Comparison of ENCODE assay signal across 1 cellular context in the genomic region with DNA sequence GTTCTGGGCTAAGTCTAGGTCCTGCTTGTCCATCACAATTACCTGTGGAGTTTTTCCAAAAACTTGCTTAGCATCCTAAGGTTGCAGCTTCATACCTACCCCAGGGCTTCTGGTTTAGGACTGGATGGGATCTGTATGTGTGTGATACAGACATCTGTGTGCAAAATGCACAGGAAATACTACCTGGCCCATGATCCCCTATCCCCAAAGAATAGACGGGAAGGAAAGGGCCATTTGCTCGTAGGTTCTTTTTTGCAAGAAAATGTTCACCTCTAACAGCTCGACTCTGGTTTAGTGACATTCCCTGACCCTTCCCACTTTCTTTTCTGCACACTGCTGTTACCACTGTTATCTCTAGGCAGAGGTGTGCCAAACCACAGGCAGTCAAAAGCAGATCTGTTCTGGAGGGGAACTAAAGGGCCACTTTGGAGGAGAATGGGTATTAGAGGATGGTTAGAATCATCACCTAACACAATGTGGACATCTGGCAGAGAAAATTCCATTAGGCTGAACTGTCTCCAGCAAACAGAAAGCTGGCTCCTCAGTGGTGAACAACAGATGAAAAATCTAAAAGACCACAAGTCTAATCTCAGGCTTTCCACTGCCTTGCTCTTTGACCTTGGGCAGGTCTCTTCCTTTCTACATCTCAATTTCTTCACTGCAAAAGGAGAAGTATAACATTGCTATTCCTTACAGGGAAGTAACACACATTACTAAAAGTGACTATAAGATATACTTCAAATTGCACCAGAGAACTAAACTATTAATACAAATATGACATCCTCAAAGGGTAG.
TF ChIP-seq lines count a peak whose summit lies in the region.

No MANE protein-coding gene starts in this region.

TF ChIP-seq in SK-N-SH, 30 proteins besides CTCF, POLR2A, EP300 and RAD21 (continued from another document):
- TF ChIP-seq POLR2AphosphoS5 (IDR thresholded peaks at IDR 0.05; ENCODE audit: low read depth, low read length) (peak; percentile 90), GATA2 (CRISPR knock-in tag; IDR thresholded peaks at IDR 0.05) (0 out of 2 replicates have a peak, but pooled peaks have one; percentile 11), RFX5 (IDR thresholded peaks at IDR 0.05; ENCODE audit: low read length) (no peak)
- TF ChIP-seq, protein P1, sequence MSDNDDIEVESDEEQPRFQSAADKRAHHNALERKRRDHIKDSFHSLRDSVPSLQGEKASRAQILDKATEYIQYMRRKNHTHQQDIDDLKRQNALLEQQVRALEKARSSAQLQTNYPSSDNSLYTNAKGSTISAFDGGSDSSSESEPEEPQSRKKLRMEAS (IDR thresholded peaks at IDR 0.05; ENCODE audit: low read depth) = no peak; the same call in 1 of the 2 replicates
- TF ChIP-seq, protein P2, sequence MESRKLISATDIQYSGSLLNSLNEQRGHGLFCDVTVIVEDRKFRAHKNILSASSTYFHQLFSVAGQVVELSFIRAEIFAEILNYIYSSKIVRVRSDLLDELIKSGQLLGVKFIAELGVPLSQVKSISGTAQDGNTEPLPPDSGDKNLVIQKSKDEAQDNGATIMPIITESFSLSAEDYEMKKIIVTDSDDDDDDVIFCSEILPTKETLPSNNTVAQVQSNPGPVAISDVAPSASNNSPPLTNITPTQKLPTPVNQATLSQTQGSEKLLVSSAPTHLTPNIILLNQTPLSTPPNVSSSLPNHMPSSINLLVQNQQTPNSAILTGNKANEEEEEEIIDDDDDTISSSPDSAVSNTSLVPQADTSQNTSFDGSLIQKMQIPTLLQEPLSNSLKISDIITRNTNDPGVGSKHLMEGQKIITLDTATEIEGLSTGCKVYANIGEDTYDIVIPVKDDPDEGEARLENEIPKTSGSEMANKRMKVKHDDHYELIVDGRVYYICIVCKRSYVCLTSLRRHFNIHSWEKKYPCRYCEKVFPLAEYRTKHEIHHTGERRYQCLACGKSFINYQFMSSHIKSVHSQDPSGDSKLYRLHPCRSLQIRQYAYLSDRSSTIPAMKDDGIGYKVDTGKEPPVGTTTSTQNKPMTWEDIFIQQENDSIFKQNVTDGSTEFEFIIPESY (IDR thresholded peaks at IDR 0.05; ENCODE audit: borderline replicate concordance, low read depth) = peak; percentile 74; the same call in 1 of the 2 replicates
